In the genomic region with DNA sequence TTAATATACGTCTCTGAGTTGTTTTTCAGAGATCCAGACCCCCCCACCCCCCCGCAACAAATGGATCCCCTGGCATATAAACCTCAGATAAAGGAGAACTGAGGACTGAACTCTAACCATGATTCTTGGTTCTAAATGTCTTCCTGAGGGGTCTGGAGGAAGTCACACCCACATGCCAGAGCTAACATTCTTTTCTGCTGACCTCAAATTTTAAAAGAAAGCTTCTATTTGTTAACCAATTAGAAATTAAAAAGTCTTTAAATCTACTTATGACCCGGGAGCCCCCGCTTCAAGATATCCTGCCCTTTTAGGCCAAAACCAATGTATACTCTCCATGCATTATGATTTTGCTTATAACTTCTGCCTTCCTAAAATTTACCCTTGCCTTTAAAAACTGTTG, we compare ENCODE assay signal across 14 cellular contexts.
"Had no signal": no experiment of that assay in that cellular context is flagged by ENCODE, and none has a peak within 500 bp of the region (broad histone marks: within the 10 kb centered on the region; RNA-seq: fewer than 3 reads in every experiment).

No MANE protein-coding gene starts in this region.

- H3K4me1 ChIP-seq: parathyroid adenoma had no signal

- DNase-seq: activated B cell treated with CpG ODN at 0.5 μM for 24 hours; activated CD4-positive, alpha-beta T cell treated with anti-CD3 and anti-CD28 coated beads, Interleukin-2, amount 10 ng/mL, durations not matched to agents 7 days and 5 days; activated CD8-positive, alpha-beta memory T cell treated with anti-CD3 and anti-CD28 coated beads for 24 hours; activated gamma-delta T cell treated with Interleukin-2 at 50 U/mL for 16 hours; amniotic stem cell; effector memory CD8-positive, alpha-beta T cell; erythroblast had no signal

- H3K36me3 Mint-ChIP-seq: activated naive CD8-positive, alpha-beta T cell; brain; stimulated activated effector memory CD8-positive, alpha-beta T cell treated with anti-CD3 and anti-CD28 coated beads, Interleukin-12 subunit alpha, Interleukin-12 subunit beta, amount 100 ng/mL, for 72 hours had no signal

- H2AFZ ChIP-seq: hepatocyte, parathyroid adenoma had no signal

- H3K27me3 Mint-ChIP-seq: activated B cell treated with CpG ODN at 0.5 μM for 24 hours; activated CD4-positive, alpha-beta T cell treated with anti-CD3 and anti-CD28 coated beads, Interleukin-2, amount 10 ng/mL, durations not matched to agents 7 days and 5 days; effector memory CD8-positive, alpha-beta T cell had no signal

- H3K27ac ChIP-seq: hepatocyte, parathyroid adenoma had no signal

- H3K4me3 Mint-ChIP-seq: activated B cell treated with CpG ODN at 0.5 μM for 24 hours; activated CD4-positive, alpha-beta T cell treated with anti-CD3 and anti-CD28 coated beads, Interleukin-2, amount 10 ng/mL, durations not matched to agents 7 days and 5 days; activated naive CD8-positive, alpha-beta T cell; brain; effector memory CD8-positive, alpha-beta T cell; neural crest cell; stimulated activated effector memory CD8-positive, alpha-beta T cell treated with anti-CD3 and anti-CD28 coated beads, Interleukin-12 subunit alpha, Interleukin-12 subunit beta, amount 100 ng/mL, for 72 hours; T-helper 2 cell treated with Interferon-gamma antibody and Interleukin-4, amounts not matched to agents 5 μg/mL and 100 μg/mL, for 36 hours had no signal

- H3K79me2 ChIP-seq: hepatocyte, parathyroid adenoma had no signal

- H3K27me3 ChIP-seq: hepatocyte had no signal

- H3K9me3 Mint-ChIP-seq: activated B cell treated with CpG ODN at 0.5 μM for 24 hours; activated CD4-positive, alpha-beta T cell treated with anti-CD3 and anti-CD28 coated beads, Interleukin-2, amount 10 ng/mL, durations not matched to agents 7 days and 5 days; brain; effector memory CD8-positive, alpha-beta T cell; neural crest cell; stimulated activated effector memory CD8-positive, alpha-beta T cell treated with anti-CD3 and anti-CD28 coated beads, Interleukin-12 subunit alpha, Interleukin-12 subunit beta, amount 100 ng/mL, for 72 hours; T-helper 2 cell treated with Interferon-gamma antibody and Interleukin-4, amounts not matched to agents 5 μg/mL and 100 μg/mL, for 36 hours had no signal

- ATAC-seq: effector memory CD8-positive, alpha-beta T cell; stimulated activated effector memory CD8-positive, alpha-beta T cell treated with anti-CD3 and anti-CD28 coated beads, Interleukin-12 subunit alpha, Interleukin-12 subunit beta, amount 100 ng/mL, for 72 hours had no signal

- H3K4me3 ChIP-seq: hepatocyte had no signal

- H3K9ac ChIP-seq: parathyroid adenoma had no signal

- H3K4me1 Mint-ChIP-seq: activated B cell treated with CpG ODN at 0.5 μM for 24 hours; activated CD4-positive, alpha-beta T cell treated with anti-CD3 and anti-CD28 coated beads, Interleukin-2, amount 10 ng/mL, durations not matched to agents 7 days and 5 days; brain; stimulated activated effector memory CD8-positive, alpha-beta T cell treated with anti-CD3 and anti-CD28 coated beads, Interleukin-12 subunit alpha, Interleukin-12 subunit beta, amount 100 ng/mL, for 72 hours had no signal

- H3K4me2 ChIP-seq: hepatocyte had no signal

- H3K27ac Mint-ChIP-seq: activated B cell treated with CpG ODN at 0.5 μM for 24 hours; activated CD4-positive, alpha-beta T cell treated with anti-CD3 and anti-CD28 coated beads, Interleukin-2, amount 10 ng/mL, durations not matched to agents 7 days and 5 days; activated naive CD8-positive, alpha-beta T cell; brain; effector memory CD8-positive, alpha-beta T cell; stimulated activated effector memory CD8-positive, alpha-beta T cell treated with anti-CD3 and anti-CD28 coated beads, Interleukin-12 subunit alpha, Interleukin-12 subunit beta, amount 100 ng/mL, for 72 hours; T-helper 2 cell treated with Interferon-gamma antibody and Interleukin-4, amounts not matched to agents 5 μg/mL and 100 μg/mL, for 36 hours had no signal
